1 cellular context compared by ENCODE assay signal in genomic region chr3:106566277-106566676, GRCh38.
TF ChIP-seq lines count a peak whose summit lies in the region.

No MANE protein-coding gene starts in this region.

TF ChIP-seq in GM23338, 12 proteins besides CTCF, POLR2A, EP300 and RAD21 (continued from another document):
- TF ChIP-seq REST (IDR thresholded peaks at IDR 0.05; ENCODE audit: unreplicated experiment) (no peak), POLR2AphosphoS5 (IDR thresholded peaks at IDR 0.05; ENCODE audit: low read depth) (no peak), CREB1 (CRISPR knock-in tag; IDR thresholded peaks at IDR 0.05; ENCODE audit: low read depth) (no peak), NANOG (IDR thresholded peaks at IDR 0.05; ENCODE audit: borderline replicate concordance) (no peak), JUNB (IDR thresholded peaks at IDR 0.05; ENCODE audit: unreplicated experiment) (no peak), ZNF331 (CRISPR knock-in tag; IDR thresholded peaks at IDR 0.05; ENCODE audit: low read depth) (no peak)
TF ChIP-seq in GM23338: peak in this region for 0.
